1 cellular context compared by ENCODE assay signal in genomic region chr6:53347921-53348435, GRCh38.
TF ChIP-seq lines count a peak whose summit lies in the region.

No MANE protein-coding gene starts in this region.

TF ChIP-seq in HepG2, 621 proteins besides CTCF, POLR2A, EP300 and RAD21 (continued from another document):
- TF ChIP-seq ZNF121 (CRISPR knock-in tag; IDR thresholded peaks at IDR 0.05), result no peak
- peak; percentile 75; the same call in 1 of the 2 replicates for TF ChIP-seq ZSCAN20 (CRISPR knock-in tag; IDR thresholded peaks at IDR 0.05; ENCODE audit: borderline replicate concordance)
- peak; percentile 60 for TF ChIP-seq ZNF781 (CRISPR knock-in tag; IDR thresholded peaks at IDR 0.05; ENCODE audit: borderline replicate concordance, not compliant biosample characterization)
- TF ChIP-seq ZNF710 (CRISPR knock-in tag; IDR thresholded peaks at IDR 0.05; ENCODE audit: borderline replicate concordance), result no peak
- TF ChIP-seq EZH2 (conservative IDR thresholded peaks at IDR 0.05; ENCODE audit: low read depth, low read length), result no peak
- no peak for TF ChIP-seq ZNF619 (CRISPR knock-in tag; IDR thresholded peaks at IDR 0.05)
- TF ChIP-seq ZSCAN30 (CRISPR knock-in tag; IDR thresholded peaks at IDR 0.05), result no peak
- TF ChIP-seq HMG20B (CRISPR knock-in tag; conservative IDR thresholded peaks at IDR 0.05), result no peak
- no peak for TF ChIP-seq ZNF138 (CRISPR knock-in tag; IDR thresholded peaks at IDR 0.05; ENCODE audit: low read depth)
- TF ChIP-seq SALL2 (CRISPR knock-in tag; IDR thresholded peaks at IDR 0.05), result peak; percentile 70; the same call in 1 of the 2 replicates
- no peak for TF ChIP-seq ZFP41 (CRISPR knock-in tag; IDR thresholded peaks at IDR 0.05; ENCODE audit: borderline replicate concordance)
- peak; percentile 2 for TF ChIP-seq HNRNPK (IDR thresholded peaks at IDR 0.05; ENCODE audit: low read depth, low read length, poor library complexity, severe bottlenecking)
- no peak for TF ChIP-seq TEAD3 (CRISPR knock-in tag; optimal IDR thresholded peaks at IDR 0.05; ENCODE audit: borderline replicate concordance)
- TF ChIP-seq GTF3A (CRISPR knock-in tag; conservative IDR thresholded peaks at IDR 0.05), result no peak
- TF ChIP-seq NCOR1 (IDR thresholded peaks at IDR 0.05; ENCODE audit: borderline replicate concordance, low read length), result no peak
- no peak; the same call in 1 of the 2 replicates for TF ChIP-seq UBTF (CRISPR knock-in tag; IDR thresholded peaks at IDR 0.05)
- no peak for TF ChIP-seq HDAC6 (IDR thresholded peaks at IDR 0.05; ENCODE audit: low read depth, low read length)
- TF ChIP-seq ZFP36 (IDR thresholded peaks at IDR 0.05; ENCODE audit: borderline replicate concordance, low read depth, low read length, partially characterized antibody), result no peak
- TF ChIP-seq ZNF329 (CRISPR knock-in tag; IDR thresholded peaks at IDR 0.05; ENCODE audit: low read depth), result no peak
- TF ChIP-seq ZNF605 (CRISPR knock-in tag; IDR thresholded peaks at IDR 0.05), result no peak
- TF ChIP-seq SKIL (CRISPR knock-in tag; IDR thresholded peaks at IDR 0.05; ENCODE audit: borderline replicate concordance), result no peak
- TF ChIP-seq NONO (IDR thresholded peaks at IDR 0.05), result no peak
- TF ChIP-seq NONO (CRISPR knock-in tag; conservative IDR thresholded peaks at IDR 0.05), result peak; percentile 66
- TF ChIP-seq SMARCC2 (IDR thresholded peaks at IDR 0.05), result no peak
- TF ChIP-seq RFX5 (IDR thresholded peaks at IDR 0.05; ENCODE audit: low read depth, low read length), result no peak
- TF ChIP-seq THAP9 (CRISPR knock-in tag; IDR thresholded peaks at IDR 0.05; ENCODE audit: borderline replicate concordance), result peak; percentile 40; the same call in 1 of the 2 replicates
- TF ChIP-seq ZBTB38 (CRISPR knock-in tag; IDR thresholded peaks at IDR 0.05), result no peak; the same call in 1 of the 2 replicates
- TF ChIP-seq ZNF839 (CRISPR knock-in tag; IDR thresholded peaks at IDR 0.05; ENCODE audit: borderline replicate concordance), result no peak
- no peak for TF ChIP-seq PAWR (CRISPR knock-in tag; IDR thresholded peaks at IDR 0.05; ENCODE audit: borderline replicate concordance)
- TF ChIP-seq MTERF4 (CRISPR knock-in tag; IDR thresholded peaks at IDR 0.05), result peak; percentile 31; the same call in 1 of the 2 replicates
- no peak for TF ChIP-seq SNRNP70 (IDR thresholded peaks at IDR 0.05; ENCODE audit: low read depth, low read length)
- TF ChIP-seq ZSCAN5A (CRISPR knock-in tag; IDR thresholded peaks at IDR 0.05; ENCODE audit: borderline replicate concordance), result no peak
- TF ChIP-seq HNF4A (CRISPR knock-in tag; IDR thresholded peaks at IDR 0.05), result no peak
- TF ChIP-seq ZBTB42 (CRISPR knock-in tag; IDR thresholded peaks at IDR 0.05), result 0 out of 2 replicates have a peak, but pooled peaks have one; percentile 28
- TF ChIP-seq REL (CRISPR knock-in tag; conservative IDR thresholded peaks at IDR 0.05), result peak; percentile 42; the same call in 1 of the 2 replicates
- TF ChIP-seq PTBP1 (IDR thresholded peaks at IDR 0.05; ENCODE audit: low read depth, low read length, poor library complexity, severe bottlenecking), result peak; percentile 44
- no peak for TF ChIP-seq ZC3H4 (CRISPR knock-in tag; IDR thresholded peaks at IDR 0.05; ENCODE audit: borderline replicate concordance)
- TF ChIP-seq ZNF607 (CRISPR knock-in tag; IDR thresholded peaks at IDR 0.05; ENCODE audit: borderline replicate concordance), result peak; percentile 77; the same call in 1 of the 2 replicates
- no peak for TF ChIP-seq ZNF10 (CRISPR knock-in tag; IDR thresholded peaks at IDR 0.05; ENCODE audit: borderline replicate concordance, low read depth)
- no peak for TF ChIP-seq SOX13 (IDR thresholded peaks at IDR 0.05)
- no peak for TF ChIP-seq SOX13 (CRISPR knock-in tag; conservative IDR thresholded peaks at IDR 0.05 in 1 of 2, IDR thresholded peaks at IDR 0.05 in 1 of 2)
- TF ChIP-seq HIC2 (CRISPR knock-in tag; IDR thresholded peaks at IDR 0.05; ENCODE audit: low read depth), result no peak
- peak; percentile 36; the same call in 1 of the 2 replicates for TF ChIP-seq NCOA1 (CRISPR knock-in tag; IDR thresholded peaks at IDR 0.05)
